Comparison of ENCODE assay signal across 8 cellular contexts in genomic region chr5:88727705-88728313, GRCh38.
DNase-seq lines count a peak whose midpoint lies in the region; ATAC-seq and TF ChIP-seq lines count a peak whose summit lies in the region.

No MANE protein-coding gene starts in this region.

- ATAC-seq in HG02571 (IDR thresholded peaks at IDR 0.05; ENCODE audit: unreplicated experiment), result no peak

- H3K4me3 ChIP-seq in epithelial cell of esophagus (ENCODE audit: low read length), result no peak overlapping the region

- peak; percentile 33 for TF ChIP-seq CTCF in epithelial cell of esophagus (IDR thresholded peaks at IDR 0.05; ENCODE audit: insufficient read depth, low read depth, low read length, missing control alignments)

- DNase-seq in NCI-H510A treated with DMSO at 0.1 percent for 48 hours (lab: John Stamatoyannopoulos, UW) (peak; percentile 39), NCI-H510A (lab: John Stamatoyannopoulos, UW) (no peak), NCI-H748 treated with DMSO at 0.1 percent for 48 hours (lab: John Stamatoyannopoulos, UW) (peak; percentile 34), epithelial cell of esophagus (ENCODE audit: low read depth) (peak; percentile 41), superior temporal gyrus (ENCODE audit: extremely low spot score) (peak; percentile 78)
- DNase-seq in activated effector memory CD4-positive, alpha-beta T cell treated with anti-CD3 and anti-CD28 coated beads, Interleukin-2, amount 50 U/mL, for 16 hours, result no peak
- no peak for DNase-seq in activated naive CD4-positive, alpha-beta T cell treated with Interleukin-2 at 50 U/mL for 16 hours

Comparison
In these comparisons a context has a peak if more than half of its experiments do, and no peak if none do; other contexts are left out.
1. DNase-seq: peak in NCI-H510A treated with DMSO at 0.1 percent for 48 hours (single experiment), NCI-H748 treated with DMSO at 0.1 percent for 48 hours (single experiment), epithelial cell of esophagus (single experiment) and superior temporal gyrus (single experiment); none in NCI-H510A (single experiment), activated effector memory CD4-positive, alpha-beta T cell treated with anti-CD3 and anti-CD28 coated beads, Interleukin-2, amount 50 U/mL, for 16 hours (single experiment) and activated naive CD4-positive, alpha-beta T cell treated with Interleukin-2 at 50 U/mL for 16 hours (single experiment).